ENCODE assay signal across 19 cellular contexts in the genomic region with DNA sequence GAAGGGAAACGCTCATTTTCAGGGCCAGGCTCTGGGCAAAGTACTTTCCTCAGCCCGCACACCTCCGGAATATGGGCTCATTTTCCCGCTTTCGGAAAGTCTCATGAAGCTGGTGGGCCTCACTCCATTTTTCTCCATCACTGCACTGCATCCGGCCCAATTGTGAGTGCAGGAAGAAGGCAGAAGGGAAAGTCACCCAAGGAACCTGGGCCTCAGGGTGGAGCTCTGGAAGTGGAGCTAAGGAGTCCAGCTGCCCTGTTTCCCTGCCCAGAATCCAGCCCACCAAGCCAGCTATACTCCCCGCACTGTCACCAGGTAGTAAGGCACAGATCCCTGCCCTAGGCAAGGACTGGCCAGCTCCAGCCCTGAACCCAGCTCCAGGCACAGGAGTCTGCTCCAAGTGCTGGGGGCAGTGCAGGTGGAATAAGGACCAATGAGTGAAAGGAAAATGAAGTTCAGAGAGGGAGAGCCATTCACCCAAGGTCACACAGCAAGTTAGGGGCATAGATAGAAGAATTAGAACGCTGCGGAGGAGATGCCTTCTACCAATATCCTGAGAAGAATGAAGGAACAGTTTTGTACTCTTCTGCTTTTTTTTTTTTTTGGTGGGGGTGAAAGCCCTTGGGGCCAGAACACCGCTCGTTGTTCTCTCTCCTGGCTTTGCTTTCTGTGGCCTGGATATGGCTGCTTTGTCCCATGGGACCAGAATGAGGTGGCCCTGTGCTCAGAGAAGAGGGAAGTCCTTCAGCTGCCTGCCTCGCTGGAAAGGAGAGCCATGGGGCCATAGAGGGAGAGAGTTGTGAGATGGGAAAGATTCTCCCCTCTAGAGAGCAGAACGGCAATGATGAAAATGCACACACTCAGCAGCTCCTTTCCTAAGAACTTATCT. TPM values are rescaled to one million over a fixed set of nuclear protein-coding genes. Genes with fewer than 3 reads are reported as not detected.
DNase-seq lines count a peak whose midpoint lies in the region; ATAC-seq and TF ChIP-seq lines count a peak whose summit lies in the region.
"Had no signal": no experiment of that assay in that cellular context is flagged by ENCODE, and none has a peak within 500 bp of the region (broad histone marks: within the 10 kb centered on the region; RNA-seq: fewer than 3 reads in every experiment).

No MANE protein-coding gene starts in this region.

- no peak overlapping the region for H3K4me3 ChIP-seq in mesenchymal stem cell (ENCODE audit: insufficient read depth in 1 of 2, low read depth in 1 of 2, low read length in 2 of 2)
- H3K4me3 ChIP-seq in brain microvascular endothelial cell (ENCODE audit: low read depth, low read length), result no peak overlapping the region
- H3K4me3 ChIP-seq: GM23248, tibial nerve had no signal

- H4K8ac ChIP-seq in mesenchymal stem cell (ENCODE audit: low read length), result peak overlapping the region; percentile 88

- H2AFZ ChIP-seq in mesenchymal stem cell (ENCODE audit: low read depth, low read length), result no peak overlapping the region
- H2AFZ ChIP-seq: GM23248 had no signal

- H3K18ac ChIP-seq in mesenchymal stem cell (ENCODE audit: low read depth in 1 of 2, low read length in 2 of 2), result peak overlapping the region; percentile 45 to 63

- H2BK120ac ChIP-seq in mesenchymal stem cell (ENCODE audit: low read depth, low read length), result no peak overlapping the region

- in situ Hi-C loops in GM13977 (cut with MboI; ENCODE audit: low pct_unique_long_range_greater_than_20kb, low sequenced_read_pairs, unreplicated experiment) (no loop called here), brain microvascular endothelial cell (cut with HindIII; ENCODE audit: low pct_ligation_motif_present, low sequenced_read_pairs) (no loop called here)

- H2BK5ac ChIP-seq in mesenchymal stem cell (ENCODE audit: low read depth, low read length, poor library complexity, severe bottlenecking), result no peak overlapping the region

- H3K36me3 Mint-ChIP-seq in activated T-helper 1 cell treated with anti-CD3 and anti-CD28 coated beads, Interleukin-12 subunit alpha, Interleukin-12 subunit beta, Interleukin-2, Interleukin-4 antibody, amounts not matched to agents 30 ng/mL and 10 ng/mL and 1 ng/mL, durations not matched to agents 14 hours and 24 hours and 36 hours (ENCODE audit: low read depth), result peaks cover 25% of the 10 kb centered on the region

- peaks cover 8 to 48% of the 10 kb centered on the region in 2 experiments for H3K36me3 ChIP-seq in mesenchymal stem cell (ENCODE audit: control insufficient read depth in 1 of 2, insufficient read depth in 2 of 2, low read depth in 1 of 2, low read length in 2 of 2)
- no peaks in the 10 kb centered on the region for H3K36me3 ChIP-seq in brain microvascular endothelial cell (replicated peaks)
- H3K36me3 ChIP-seq: tibial nerve had no signal

- TF ChIP-seq CTCF in GM13977 (IDR thresholded peaks at IDR 0.05; ENCODE audit: extremely low read depth, insufficient read depth, missing control alignments) (no peak), brain microvascular endothelial cell (IDR thresholded peaks at IDR 0.05; ENCODE audit: low read depth, low read length, missing control alignments) (no peak)

- H3K9me3 Mint-ChIP-seq in stimulated activated naive CD8-positive, alpha-beta T cell treated with anti-CD3 and anti-CD28 coated beads, Interleukin-15, amount 100 ng/mL, for 72 hours, result no peaks in the 10 kb centered on the region
- no peaks in the 10 kb centered on the region for H3K9me3 Mint-ChIP-seq in activated T-helper 1 cell treated with anti-CD3 and anti-CD28 coated beads, Interleukin-12 subunit alpha, Interleukin-12 subunit beta, Interleukin-2, Interleukin-4 antibody, amounts not matched to agents 30 ng/mL and 10 ng/mL and 1 ng/mL, durations not matched to agents 14 hours and 24 hours and 36 hours
- H3K9me3 Mint-ChIP-seq: activated T-cell treated with anti-CD3 and anti-CD28 coated beads, Interleukin-2, amount 50 U/mL, for 24 hours had no signal

- H3K27me3 ChIP-seq in mesenchymal stem cell (ENCODE audit: control insufficient read depth in 1 of 2, insufficient read depth in 1 of 2, low read length in 2 of 2), result no peaks in the 10 kb centered on the region
- H3K27me3 ChIP-seq in brain microvascular endothelial cell (replicated peaks), result no peaks in the 10 kb centered on the region
- H3K27me3 ChIP-seq: tibial nerve had no signal

- H3K4me1 ChIP-seq in mesenchymal stem cell (ENCODE audit: control insufficient read depth, insufficient read depth, low read depth, low read length), result peaks cover 7% of the 10 kb centered on the region
- H3K4me1 ChIP-seq: tibial nerve had no signal

- intact Hi-C loops in activated T-helper 1 cell treated with anti-CD3 and anti-CD28 coated beads, Interleukin-12 subunit alpha, Interleukin-12 subunit beta, Interleukin-2, Interleukin-4 antibody, amounts not matched to agents 30 ng/mL and 10 ng/mL and 1 ng/mL, durations not matched to agents 14 hours and 24 hours and 36 hours (cut with micrococcal nuclease), result no loop called here

- no peak overlapping the region for H3K27ac ChIP-seq in mesenchymal stem cell (ENCODE audit: low read length, poor library complexity, severe bottlenecking)
- H3K27ac ChIP-seq in temporal lobe (ENCODE audit: low read depth, low read length), result peak overlapping the region; percentile 23
- H3K27ac ChIP-seq in brain microvascular endothelial cell, result no peak overlapping the region
- H3K27ac ChIP-seq: GM23248, tibial nerve had no signal

- H3K4me3 Mint-ChIP-seq in stimulated activated naive CD8-positive, alpha-beta T cell treated with anti-CD3 and anti-CD28 coated beads, Interleukin-15, amount 100 ng/mL, for 72 hours, result no peak overlapping the region
- no peak overlapping the region for H3K4me3 Mint-ChIP-seq in activated T-helper 1 cell treated with anti-CD3 and anti-CD28 coated beads, Interleukin-12 subunit alpha, Interleukin-12 subunit beta, Interleukin-2, Interleukin-4 antibody, amounts not matched to agents 30 ng/mL and 10 ng/mL and 1 ng/mL, durations not matched to agents 14 hours and 24 hours and 36 hours
- H3K4me3 Mint-ChIP-seq: activated naive CD8-positive, alpha-beta T cell; activated T-cell treated with anti-CD3 and anti-CD28 coated beads, Interleukin-2, amount 50 U/mL, for 24 hours had no signal

- no peak overlapping the region for H2AK5ac ChIP-seq in mesenchymal stem cell (ENCODE audit: low read length, severe bottlenecking)

- H3K27me3 Mint-ChIP-seq in stimulated activated naive CD8-positive, alpha-beta T cell treated with anti-CD3 and anti-CD28 coated beads, Interleukin-15, amount 100 ng/mL, for 72 hours, result no peaks in the 10 kb centered on the region
- no peaks in the 10 kb centered on the region for H3K27me3 Mint-ChIP-seq in activated T-helper 1 cell treated with anti-CD3 and anti-CD28 coated beads, Interleukin-12 subunit alpha, Interleukin-12 subunit beta, Interleukin-2, Interleukin-4 antibody, amounts not matched to agents 30 ng/mL and 10 ng/mL and 1 ng/mL, durations not matched to agents 14 hours and 24 hours and 36 hours (ENCODE audit: insufficient read depth)
- H3K27me3 Mint-ChIP-seq: activated naive CD8-positive, alpha-beta T cell; activated T-cell treated with anti-CD3 and anti-CD28 coated beads, Interleukin-2, amount 50 U/mL, for 24 hours had no signal

- H3K27ac Mint-ChIP-seq in stimulated activated naive CD8-positive, alpha-beta T cell treated with anti-CD3 and anti-CD28 coated beads, Interleukin-15, amount 100 ng/mL, for 72 hours, result peak overlapping the region; percentile 49 to 82
- peak overlapping the region; percentile 55 for H3K27ac Mint-ChIP-seq in activated T-helper 1 cell treated with anti-CD3 and anti-CD28 coated beads, Interleukin-12 subunit alpha, Interleukin-12 subunit beta, Interleukin-2, Interleukin-4 antibody, amounts not matched to agents 30 ng/mL and 10 ng/mL and 1 ng/mL, durations not matched to agents 14 hours and 24 hours and 36 hours
- H3K27ac Mint-ChIP-seq: activated naive CD8-positive, alpha-beta T cell; activated T-cell treated with anti-CD3 and anti-CD28 coated beads, Interleukin-2, amount 50 U/mL, for 24 hours had no signal

- no peak overlapping the region for H3K9ac ChIP-seq in mesenchymal stem cell (ENCODE audit: low read length)
- H3K9ac ChIP-seq: GM23248 had no signal

- 100% methylated on average over 9 of the region's 13 CpGs for WGBS in mesenchymal stem cell

- peak overlapping the region; percentile 35 for H4K91ac ChIP-seq in mesenchymal stem cell (ENCODE audit: low read length)

- H3K14ac ChIP-seq in mesenchymal stem cell (ENCODE audit: low read length in 2 of 2), result no peak overlapping the region

- no peak overlapping the region for H3K23ac ChIP-seq in mesenchymal stem cell (ENCODE audit: low read length in 2 of 2)

- peaks cover 47% of the 10 kb centered on the region for H3K4me1 Mint-ChIP-seq in stimulated activated naive CD8-positive, alpha-beta T cell treated with anti-CD3 and anti-CD28 coated beads, Interleukin-15, amount 100 ng/mL, for 72 hours
- H3K4me1 Mint-ChIP-seq in activated T-helper 1 cell treated with anti-CD3 and anti-CD28 coated beads, Interleukin-12 subunit alpha, Interleukin-12 subunit beta, Interleukin-2, Interleukin-4 antibody, amounts not matched to agents 30 ng/mL and 10 ng/mL and 1 ng/mL, durations not matched to agents 14 hours and 24 hours and 36 hours (ENCODE audit: low read depth), result peaks cover 38% of the 10 kb centered on the region

- H3K79me1 ChIP-seq in mesenchymal stem cell (replicated peaks; ENCODE audit: low read length, poor library complexity, severe bottlenecking), result peaks cover 27% of the 10 kb centered on the region

- H3K4ac ChIP-seq in mesenchymal stem cell (ENCODE audit: low read depth in 1 of 2, low read length in 2 of 2), result peak overlapping the region in 1 of 2 experiments; percentile 52

- no peaks in the 10 kb centered on the region for H3K9me3 ChIP-seq in mesenchymal stem cell (ENCODE audit: control insufficient read depth, low read length)
- H3K9me3 ChIP-seq: tibial nerve had no signal

- DNase-seq in stimulated activated naive CD8-positive, alpha-beta T cell treated with anti-CD3 and anti-CD28 coated beads, Interleukin-15, amount 100 ng/mL, for 72 hours, result no peak
- no peak for DNase-seq in stimulated activated naive CD8-positive, alpha-beta T cell treated with anti-CD3 and anti-CD28 coated beads, Interleukin-15, Interleukin-2, amounts not matched to agents 100 U/mL and 50 U/mL, for 24 hours
- DNase-seq in activated T-helper 1 cell treated with anti-CD3 and anti-CD28 coated beads, Interleukin-12 subunit alpha, Interleukin-12 subunit beta, Interleukin-2, Interleukin-4 antibody, amounts not matched to agents 30 ng/mL and 10 ng/mL and 1 ng/mL, durations not matched to agents 14 hours and 24 hours and 36 hours (ENCODE audit: low spot score), result no peak
- DNase-seq in mesenchymal stem cell (no peak), GM13977 (ENCODE audit: low spot score) (no peak), T-helper 2 cell (no peak), brain microvascular endothelial cell (no peak)
- DNase-seq: activated CD4-positive, alpha-beta T cell treated with anti-CD3 and anti-CD28 coated beads, Interleukin-2, amount 50 U/mL, for 48 hours; activated T-cell treated with anti-CD3 and anti-CD28 coated beads, Interleukin-2, amount 50 U/mL, for 24 hours; DND-41; foreskin melanocyte; GM23248; left colon; nucleus accumbens; right cardiac atrium; stimulated activated naive CD4-positive, alpha-beta T cell had no signal

- ATAC-seq in stimulated activated naive CD8-positive, alpha-beta T cell treated with anti-CD3 and anti-CD28 coated beads, Interleukin-15, amount 100 ng/mL, for 72 hours, result no peak
- no peak for ATAC-seq in stimulated activated naive CD8-positive, alpha-beta T cell treated with anti-CD3 and anti-CD28 coated beads, Interleukin-15, Interleukin-2, amounts not matched to agents 100 U/mL and 50 U/mL, for 24 hours
- ATAC-seq: left colon had no signal

- H2BK15ac ChIP-seq in mesenchymal stem cell (ENCODE audit: low read depth, poor library complexity, severe bottlenecking), result no peak overlapping the region

- H2BK12ac ChIP-seq in mesenchymal stem cell (ENCODE audit: low read length in 2 of 2), result no peak overlapping the region

- no peak overlapping the region for H3K4me2 ChIP-seq in mesenchymal stem cell (ENCODE audit: low read length, poor library complexity, severe bottlenecking)

RNA-seq across cellular contexts. Expression of a gene that starts 10.0 kb away (rescaled TPM):
- total RNA-seq in activated T-helper 1 cell treated with anti-CD3 and anti-CD28 coated beads, Interleukin-12 subunit alpha, Interleukin-12 subunit beta, Interleukin-2, Interleukin-4 antibody, amounts not matched to agents 30 ng/mL and 10 ng/mL and 1 ng/mL, durations not matched to agents 14 hours and 24 hours and 36 hours, result 78.8 and 87.4 TPM in 2 replicates
- 19.5 TPM for polyA plus RNA-seq in mesenchymal stem cell (2013, experiment 1 of 2)
- polyA plus RNA-seq in mesenchymal stem cell (2013, experiment 2 of 2), result 17.4 TPM
- 77.2 TPM for total RNA-seq in temporal lobe
